In genomic region chr3:50245251-50245745, GRCh38 we compare ENCODE assay signal across 10 cellular contexts. TPM values are rescaled to one million over a fixed set of nuclear protein-coding genes. Genes with fewer than 3 reads are reported as not detected.
DNase-seq lines count a peak whose midpoint lies in the region; ATAC-seq and TF ChIP-seq lines count a peak whose summit lies in the region.
"Had no signal": no experiment of that assay in that cellular context is flagged by ENCODE, and none has a peak within 500 bp of the region (broad histone marks: within the 10 kb centered on the region; RNA-seq: fewer than 3 reads in every experiment).

No MANE protein-coding gene starts in this region.

- H2AFZ ChIP-seq in OCI-LY1 (ENCODE audit: low read length): no peak overlapping the region

- peak overlapping the region; percentile 56; the same call in 1 of the 2 replicates for H3K9ac ChIP-seq in OCI-LY1 (ENCODE audit: low read length)
- peak overlapping the region; percentile 62 to 66 for H3K9ac ChIP-seq in duodenal mucosa (ENCODE audit: low read depth in 1 of 2, low read length in 2 of 2)

- H3K4me2 ChIP-seq in OCI-LY1 (ENCODE audit: low read length): peak overlapping the region; percentile 64

- H3K4me1 Mint-ChIP-seq in CD14-positive monocyte (peaks cover 91% of the 10 kb centered on the region), neural crest cell (peaks cover 58% of the 10 kb centered on the region)

- peaks cover 0 to 3% (median 0%) of the 10 kb centered on the region in 3 donors for H3K27me3 Mint-ChIP-seq in CD14-positive monocyte (ENCODE audit: low read depth in 3 of 3)
- no peaks in the 10 kb centered on the region for H3K27me3 Mint-ChIP-seq in neural crest cell (ENCODE audit: low read depth)

- DNase-seq in CD14-positive monocyte (ENCODE audit: low spot score) (no peak), neural crest cell (ENCODE audit: low read depth, low spot score) (no peak), EL (no peak)

- H3K27me3 ChIP-seq in OCI-LY1 (ENCODE audit: insufficient read depth, low read length): no peaks in the 10 kb centered on the region
- no peaks in the 10 kb centered on the region for H3K27me3 ChIP-seq in duodenal mucosa (ENCODE audit: control insufficient read depth in 1 of 2, insufficient read depth in 2 of 2, low read length in 2 of 2)

- H3K4me1 ChIP-seq in OCI-LY1 (ENCODE audit: insufficient read depth, low read length, severe bottlenecking): peaks cover 54% of the 10 kb centered on the region
- H3K4me1 ChIP-seq in duodenal mucosa (ENCODE audit: control insufficient read depth in 1 of 2, insufficient read depth in 2 of 2, low read length in 2 of 2): peaks cover 79 to 90% of the 10 kb centered on the region in 2 donors

- TF ChIP-seq CTCF in CD14-positive monocyte (IDR thresholded peaks at IDR 0.05) (no peak), OCI-LY1 (IDR thresholded peaks at IDR 0.05; ENCODE audit: low read length) (no peak), neural crest cell (conservative IDR thresholded peaks at IDR 0.05) (no peak)

- no peaks in the 10 kb centered on the region for H3F3A ChIP-seq in OCI-LY1 (ENCODE audit: insufficient read depth, low read length)

- H3K9me3 Mint-ChIP-seq in CD14-positive monocyte (no peaks in the 10 kb centered on the region), neural crest cell (no peaks in the 10 kb centered on the region)

- H3K36me3 ChIP-seq in OCI-LY1 (ENCODE audit: insufficient read depth, low read length) (peaks cover 10% of the 10 kb centered on the region; the same call in 1 of the 2 replicates), duodenal mucosa (ENCODE audit: control insufficient read depth in 1 of 2, insufficient read depth in 2 of 2, low read length in 2 of 2) (peaks cover 3 to 4% of the 10 kb centered on the region in 2 donors)

- ATAC-seq in HG03108 (IDR thresholded peaks at IDR 0.05; ENCODE audit: unreplicated experiment) (no peak), GM19455 (IDR thresholded peaks at IDR 0.05; ENCODE audit: unreplicated experiment) (no peak), HG03520 (IDR thresholded peaks at IDR 0.05; ENCODE audit: unreplicated experiment) (no peak)

- peak overlapping the region; percentile 76 for H3K27ac ChIP-seq in OCI-LY1 (ENCODE audit: low read depth, low read length, poor library complexity, severe bottlenecking)
- peak overlapping the region; percentile 39 for H3K27ac ChIP-seq in duodenal mucosa (ENCODE audit: low read depth, low read length)

- H3K4me3 Mint-ChIP-seq in CD14-positive monocyte (peak overlapping the region; percentile 2 to 74), neural crest cell (peak overlapping the region; percentile 77)

- H3K4me3 ChIP-seq in OCI-LY1 (ENCODE audit: low read depth, low read length, poor library complexity, severe bottlenecking): peak overlapping the region; percentile 49
- H3K4me3 ChIP-seq in duodenal mucosa (ENCODE audit: low read depth in 1 of 2, low read length in 2 of 2): peak overlapping the region; percentile 67 to 70

- H3K79me2 ChIP-seq in OCI-LY1 (ENCODE audit: insufficient read depth, low read length): peaks cover 7% of the 10 kb centered on the region; the same call in 1 of the 2 replicates

- intact Hi-C loops in CD14-positive monocyte (cut with micrococcal nuclease): no loop called here

- peaks cover 32 to 78% of the 10 kb centered on the region in 2 donors for H3K36me3 Mint-ChIP-seq in CD14-positive monocyte
- no peaks in the 10 kb centered on the region for H3K36me3 Mint-ChIP-seq in neural crest cell (ENCODE audit: low read depth)

- H3K9me2 ChIP-seq in OCI-LY1 (ENCODE audit: low read depth, low read length): no peaks in the 10 kb centered on the region

- no peaks in the 10 kb centered on the region for H4K20me1 ChIP-seq in OCI-LY1 (ENCODE audit: insufficient read depth, low read length)

- H3K9me3 ChIP-seq in OCI-LY1 (ENCODE audit: low read length) (no peaks in the 10 kb centered on the region), duodenal mucosa (ENCODE audit: control insufficient read depth in 1 of 2, low read length in 2 of 2) (no peaks in the 10 kb centered on the region)

- H3K27ac Mint-ChIP-seq in CD14-positive monocyte (peak overlapping the region; percentile 96 to 98 (median 98)), neural crest cell (ENCODE audit: unreplicated experiment) (peak overlapping the region; percentile 81)

RNA-seq across cellular contexts. Expression of gene GNAI2, which starts 9.3 kb away (rescaled TPM):
- polyA plus RNA-seq in CD14-positive monocyte: 1,000 to 10,000 TPM in 1 of 2 donors, 100 to 1,000 TPM in 1; 914 to 1,165 TPM
- 176 and 190 TPM in 2 replicates for total RNA-seq in neural crest cell

RNA-seq across cellular contexts. Expression of gene SEMA3B, which starts 23.6 kb away (rescaled TPM):
- polyA plus RNA-seq in CD14-positive monocyte: not detected
- total RNA-seq in neural crest cell: 2.3 and 2.9 TPM in 2 replicates

RNA-seq across cellular contexts. Expression of gene LSMEM2, which starts 33.6 kb away (rescaled TPM):
- polyA plus RNA-seq in CD14-positive monocyte: not detected
- total RNA-seq in neural crest cell: not detected in 2 replicates
- total RNA-seq: activated CD8-positive, alpha-beta memory T cell treated with anti-CD3 and anti-CD28 coated beads for 36 hours; pulmonary artery endothelial cell had no signal

RNA-seq across cellular contexts. Expression of gene SLC38A3, which starts 40.2 kb away (rescaled TPM):
- not detected for polyA plus RNA-seq in CD14-positive monocyte
- 1.8 and 2.7 TPM in 2 replicates for total RNA-seq in neural crest cell

RNA-seq across cellular contexts. Expression of gene IFRD2, which starts 46.9 kb away (rescaled TPM):
- 10 to 100 TPM; 17.1 to 23.3 TPM for polyA plus RNA-seq in CD14-positive monocyte
- 69.2 and 77.1 TPM in 2 replicates for total RNA-seq in neural crest cell
